Comparison of ENCODE assay signal across 13 cellular contexts in the genomic region with DNA sequence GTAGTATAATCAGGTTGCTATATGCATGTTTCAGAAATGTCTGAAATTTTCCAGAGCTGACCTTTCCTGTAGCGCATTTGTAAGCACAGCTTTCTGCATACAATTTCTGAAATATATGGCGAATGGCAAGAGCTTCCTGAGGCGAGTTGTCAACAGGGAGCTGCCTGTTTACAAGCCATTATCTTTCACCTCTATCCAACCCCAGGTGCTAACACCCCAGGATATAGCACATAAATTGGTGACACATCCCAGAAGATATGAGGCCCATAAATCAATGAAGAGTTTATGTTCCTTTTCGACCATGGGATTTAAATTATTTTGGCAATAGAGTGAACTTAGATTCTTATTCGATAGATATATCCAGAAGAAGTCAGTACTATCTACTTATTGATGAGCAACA.
DNase-seq lines count a peak whose midpoint lies in the region; ATAC-seq and TF ChIP-seq lines count a peak whose summit lies in the region.
"Had no signal": no experiment of that assay in that cellular context is flagged by ENCODE, and none has a peak within 500 bp of the region (broad histone marks: within the 10 kb centered on the region; RNA-seq: fewer than 3 reads in every experiment).

No MANE protein-coding gene starts in this region.

- no peak for TF ChIP-seq CTCF in esophagus squamous epithelium (IDR thresholded peaks at IDR 0.05)

- no peak overlapping the region for H3K4ac ChIP-seq in mesendoderm (ENCODE audit: low read depth, low read length)

- no peaks in the 10 kb centered on the region for H3K79me1 ChIP-seq in mesendoderm (ENCODE audit: low read length)

- no peak overlapping the region for H3K9ac ChIP-seq in mesendoderm (ENCODE audit: low read length)

- DNase-seq in NCI-H1417 (lab: John Stamatoyannopoulos, UW): peak in 2 of 3 experiments; percentile 1 to 43
- DNase-seq in NCI-H1417 treated with DMSO at 0.1 percent for 48 hours (lab: John Stamatoyannopoulos, UW): no peak
- DNase-seq in NCI-H69 (lab: John Stamatoyannopoulos, UW): peak; percentile 89
- DNase-seq in mesendoderm: peak; percentile 38
- no peak for DNase-seq in cerebellar nuclear complex (lab: John Stamatoyannopoulos, UW)
- no peak for DNase-seq in NCI-H345 (lab: John Stamatoyannopoulos, UW)
- no peak for DNase-seq in esophagus squamous epithelium (lab: John Stamatoyannopoulos, UW)
- DNase-seq: Calu3, DMS 273 treated with DMSO at 0.1 percent for 48 hours, H7 had no signal

- H3K9me3 ChIP-seq in esophagus squamous epithelium: no peaks in the 10 kb centered on the region

- no peak overlapping the region for H2BK5ac ChIP-seq in mesendoderm (ENCODE audit: low read length)

- no peak overlapping the region for H2BK120ac ChIP-seq in mesendoderm (ENCODE audit: low read depth, low read length)

- H3K27ac ChIP-seq in mesendoderm (ENCODE audit: low read depth, low read length) (no peak overlapping the region), esophagus squamous epithelium (no peak overlapping the region)
- H3K27ac ChIP-seq: 22Rv1 had no signal

- no CpG with 5 or more reads among the region's 5 CpGs for WGBS in mesendoderm (ENCODE audit: extremely low coverage, insufficient coverage, low lambda C conversion rate)
- WGBS in esophagus squamous epithelium, 2 donors: 88 to 93% methylated on average over 5 of the region's 5 CpGs

- no peak overlapping the region for H2BK15ac ChIP-seq in mesendoderm (replicated peaks; ENCODE audit: low read depth)

- no peak overlapping the region for H3K56ac ChIP-seq in mesendoderm (ENCODE audit: low read length)

- H3K4me1 ChIP-seq in mesendoderm (ENCODE audit: control insufficient read depth, low read depth, low read length) (no peaks in the 10 kb centered on the region), esophagus squamous epithelium (no peaks in the 10 kb centered on the region)

- TF ChIP-seq POLR2A in GM18505 (IDR thresholded peaks at IDR 0.05; ENCODE audit: borderline replicate concordance, extremely low read depth, insufficient read depth, insufficient read length) (no peak), esophagus squamous epithelium (IDR thresholded peaks at IDR 0.05) (no peak)

- intact Hi-C loops in esophagus squamous epithelium (cut with DNase I): no loop called here

- no peak for ATAC-seq in GM18505 (IDR thresholded peaks at IDR 0.05; ENCODE audit: unreplicated experiment)
- ATAC-seq: GM23338 had no signal

- H3K4me3 ChIP-seq in mesendoderm (ENCODE audit: low read length) (no peak overlapping the region), esophagus squamous epithelium (no peak overlapping the region)
- H3K4me3 ChIP-seq: GM23338 had no signal

- no peaks in the 10 kb centered on the region for H3K27me3 ChIP-seq in mesendoderm (ENCODE audit: insufficient read depth, low read length, poor library complexity)
- no peaks in the 10 kb centered on the region for H3K27me3 ChIP-seq in esophagus squamous epithelium

- no peak overlapping the region for H4K8ac ChIP-seq in mesendoderm (ENCODE audit: low read depth, low read length)

- no peak overlapping the region for H3K18ac ChIP-seq in mesendoderm (ENCODE audit: low read length)

- H3K23ac ChIP-seq in mesendoderm (ENCODE audit: low read length): no peak overlapping the region

- H2AK5ac ChIP-seq in mesendoderm (ENCODE audit: low read length): no peak overlapping the region

- H3K36me3 ChIP-seq in mesendoderm (ENCODE audit: control insufficient read depth, insufficient read depth, low read length) (no peaks in the 10 kb centered on the region), esophagus squamous epithelium (peaks cover 0 to 72% (median 0%) of the 10 kb centered on the region in 3 donors)

- no peak overlapping the region for H3K4me2 ChIP-seq in mesendoderm (ENCODE audit: low read length)
- H3K4me2 ChIP-seq: GM23338 had no signal

- no peak overlapping the region for H4K5ac ChIP-seq in mesendoderm (ENCODE audit: low read length)

- no peaks in the 10 kb centered on the region for H3K79me2 ChIP-seq in mesendoderm (ENCODE audit: control insufficient read depth, insufficient read depth, low read length)

Comparison
In these comparisons a context has a peak if more than half of its experiments do, and no peak if none do; other contexts are left out.
1. DNase-seq: peak in NCI-H1417 (2 of 3), NCI-H69 (single experiment) and mesendoderm (single experiment); none in NCI-H1417 treated with DMSO at 0.1 percent for 48 hours (single experiment), cerebellar nuclear complex (0 of 2), NCI-H345 (single experiment) and esophagus squamous epithelium (single experiment).